ENCODE assay signal across 15 cellular contexts in genomic region chr7:51263631-51264484, GRCh38. TPM values are rescaled to one million over a fixed set of nuclear protein-coding genes. Genes with fewer than 3 reads are reported as not detected.
DNase-seq lines count a peak whose midpoint lies in the region; ATAC-seq and TF ChIP-seq lines count a peak whose summit lies in the region.
"Had no signal": no experiment of that assay in that cellular context is flagged by ENCODE, and none has a peak within 500 bp of the region (broad histone marks: within the 10 kb centered on the region; RNA-seq: fewer than 3 reads in every experiment).

No MANE protein-coding gene starts in this region.

- DNase-seq in DMS153 (lab: John Stamatoyannopoulos, UW), result peak; percentile 58
- peak; percentile 79 for DNase-seq in NCI-H748 (lab: John Stamatoyannopoulos, UW; ENCODE audit: unreplicated experiment)
- peak; percentile 5 to 11 for DNase-seq in foreskin keratinocyte
- peak; percentile 51 for DNase-seq in osteocyte (ENCODE audit: extremely low spot score, unreplicated experiment)
- no peak for DNase-seq in NOMO-1 treated with DMSO at 0.1 percent for 48 hours (lab: John Stamatoyannopoulos, UW; ENCODE audit: unreplicated experiment)
- DNase-seq: activated CD8-positive, alpha-beta memory T cell treated with anti-CD3 and anti-CD28 coated beads for 24 hours; NCI-H1092; NK-92 treated with Interleukin-12 subunit alpha and Interleukin-12 subunit beta, amount 100 ng/mL, for 24 hours; sigmoid colon; T-helper 1 cell had no signal

- TF ChIP-seq CTCF in foreskin keratinocyte (conservative IDR thresholded peaks at IDR 0.05) (no peak), osteocyte (IDR thresholded peaks at IDR 0.05) (no peak)

- no peak overlapping the region for H3K4me3 Mint-ChIP-seq in osteocyte (ENCODE audit: unreplicated experiment)

- H3K27ac Mint-ChIP-seq in osteocyte (ENCODE audit: unreplicated experiment), result no peak overlapping the region
- H3K27ac Mint-ChIP-seq: activated naive CD4-positive, alpha-beta T cell treated with anti-CD3 and anti-CD28 coated beads, Interleukin-2, amount 50 U/mL, for 72 hours had no signal

- no peaks in the 10 kb centered on the region for H3K27me3 Mint-ChIP-seq in osteocyte (ENCODE audit: unreplicated experiment)

- no peaks in the 10 kb centered on the region for H3K4me1 ChIP-seq in foreskin keratinocyte
- H3K4me1 ChIP-seq: sigmoid colon had no signal

- ATAC-seq in foreskin keratinocyte, result peak; percentile 51
- no peak for ATAC-seq in HG03439 (IDR thresholded peaks at IDR 0.05; ENCODE audit: unreplicated experiment)
- ATAC-seq in GM21717 (IDR thresholded peaks at IDR 0.05; ENCODE audit: unreplicated experiment), result no peak
- ATAC-seq in GM18868 (IDR thresholded peaks at IDR 0.05; ENCODE audit: unreplicated experiment), result no peak
- ATAC-seq: activated naive CD4-positive, alpha-beta T cell treated with anti-CD3 and anti-CD28 coated beads, Interleukin-2, amount 50 U/mL, for 72 hours; gastroesophageal sphincter had no signal

- no peaks in the 10 kb centered on the region for H3K9me3 Mint-ChIP-seq in osteocyte (ENCODE audit: unreplicated experiment)
- H3K9me3 Mint-ChIP-seq: activated naive CD4-positive, alpha-beta T cell treated with anti-CD3 and anti-CD28 coated beads, Interleukin-2, amount 50 U/mL, for 72 hours had no signal

- H3K4me1 Mint-ChIP-seq in osteocyte (ENCODE audit: unreplicated experiment), result no peaks in the 10 kb centered on the region

- no peak overlapping the region for H3K27ac ChIP-seq in foreskin keratinocyte
- H3K27ac ChIP-seq: gastroesophageal sphincter, sigmoid colon had no signal

- no peaks in the 10 kb centered on the region for H3K27me3 ChIP-seq in foreskin keratinocyte
- H3K27me3 ChIP-seq: gastroesophageal sphincter, sigmoid colon had no signal

- no peaks in the 10 kb centered on the region for H3K36me3 Mint-ChIP-seq in osteocyte (ENCODE audit: unreplicated experiment)
- H3K36me3 Mint-ChIP-seq: activated naive CD4-positive, alpha-beta T cell treated with anti-CD3 and anti-CD28 coated beads, Interleukin-2, amount 50 U/mL, for 72 hours had no signal

RNA-seq across cellular contexts. Expression of gene COBL, which starts 52.8 kb away (rescaled TPM):
- total RNA-seq in foreskin keratinocyte (0.78 and 1.4 TPM in 2 replicates), osteocyte (not detected in 2 replicates)
- 0.21 and 0.66 TPM in 2 replicates for polyA plus RNA-seq in foreskin keratinocyte
- total RNA-seq: activated naive CD4-positive, alpha-beta T cell treated with anti-CD3 and anti-CD28 coated beads, Interleukin-2, amount 50 U/mL, for 72 hours had no signal
